ENCODE assay signal across 18 cellular contexts in the genomic region with DNA sequence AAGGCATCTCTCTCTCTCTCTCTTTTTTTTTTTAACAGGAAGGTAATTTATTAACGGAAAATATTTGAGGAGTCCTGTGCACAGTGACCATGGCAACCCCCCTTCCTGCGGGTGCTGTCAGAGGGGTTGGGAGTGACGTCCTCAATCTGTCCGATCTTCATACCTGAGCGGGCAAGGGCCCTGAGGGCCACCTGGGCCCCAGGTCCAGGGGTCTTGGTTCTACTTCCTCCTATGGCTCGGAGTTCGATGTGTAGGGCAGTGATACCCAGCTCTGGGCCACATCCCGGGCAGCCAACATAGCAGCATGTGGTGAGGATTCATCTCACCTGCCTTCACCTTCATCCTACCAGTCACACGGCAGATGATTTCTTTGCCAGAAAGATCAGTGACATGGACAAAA.
"Had no signal": no experiment of that assay in that cellular context is flagged by ENCODE, and none has a peak within 500 bp of the region (broad histone marks: within the 10 kb centered on the region; RNA-seq: fewer than 3 reads in every experiment).

No MANE protein-coding gene starts in this region.

- H3K27me3 Mint-ChIP-seq: activated naive CD8-positive, alpha-beta T cell; type B pancreatic cell had no signal

- H3K9me3 ChIP-seq: body of pancreas, stomach had no signal

- ATAC-seq: body of pancreas had no signal

- H3K9me3 Mint-ChIP-seq: activated T-helper 1 cell treated with anti-CD3 and anti-CD28 coated beads, Interleukin-12 subunit alpha, Interleukin-12 subunit beta, Interleukin-2, Interleukin-4 antibody, amounts not matched to agents 30 ng/mL and 10 ng/mL and 1 ng/mL, durations not matched to agents 14 hours and 24 hours and 36 hours; mesothelial cell of epicardium had no signal

- H3K27ac Mint-ChIP-seq: activated naive CD8-positive, alpha-beta T cell; activated T-helper 1 cell treated with anti-CD3 and anti-CD28 coated beads, Interleukin-12 subunit alpha, Interleukin-12 subunit beta, Interleukin-2, Interleukin-4 antibody, amounts not matched to agents 30 ng/mL and 10 ng/mL and 1 ng/mL, durations not matched to agents 14 hours and 24 hours and 36 hours; mesothelial cell of epicardium; type B pancreatic cell had no signal

- H3K4me3 Mint-ChIP-seq: activated naive CD8-positive, alpha-beta T cell; activated T-helper 1 cell treated with anti-CD3 and anti-CD28 coated beads, Interleukin-12 subunit alpha, Interleukin-12 subunit beta, Interleukin-2, Interleukin-4 antibody, amounts not matched to agents 30 ng/mL and 10 ng/mL and 1 ng/mL, durations not matched to agents 14 hours and 24 hours and 36 hours; mesothelial cell of epicardium; type B pancreatic cell had no signal

- H3K27me3 ChIP-seq: body of pancreas, stomach had no signal

- DNase-seq: activated CD8-positive, alpha-beta memory T cell treated with anti-CD3 and anti-CD28 coated beads for 24 hours; activated CD8-positive, alpha-beta memory T cell treated with anti-CD3 and anti-CD28 coated beads, Interleukin-2, amount 50 U/mL, for 48 hours; body of pancreas; central memory CD4-positive, alpha-beta T cell; erythroblast; foreskin melanocyte; head of caudate nucleus; kidney glomerular epithelial cell; small intestine; stimulated activated CD4-positive, alpha-beta T cell treated with anti-CD3 and anti-CD28 coated beads, Interleukin-15, amount 100 ng/mL, for 24 hours; stimulated activated CD4-positive, alpha-beta T cell treated with anti-CD3 and anti-CD28 coated beads, Interleukin-4, amount 100 ng/mL, for 1 hour; stomach had no signal

- H3K27ac ChIP-seq: coronary artery had no signal

- H3K4me3 ChIP-seq: body of pancreas, coronary artery, lung, stomach had no signal
